In genomic region chr20:47353224-47353696, GRCh38 we compare ENCODE assay signal across 8 cellular contexts. TPM values are rescaled to one million over a fixed set of nuclear protein-coding genes. Genes with fewer than 3 reads are reported as not detected.
A peak's percentile ranks its signal among the peaks of the same experiment; 100 is the strongest.
DNase-seq lines count a peak whose midpoint lies in the region; ATAC-seq and TF ChIP-seq lines count a peak whose summit lies in the region.

No MANE protein-coding gene starts in this region.

- no peak for ATAC-seq in GM18870 (IDR thresholded peaks at IDR 0.05; ENCODE audit: unreplicated experiment)
- no peak for ATAC-seq in GM19397 (IDR thresholded peaks at IDR 0.05; ENCODE audit: unreplicated experiment)

- H3K9ac ChIP-seq in mucosa of stomach (ENCODE audit: low read length) = peak overlapping the region; percentile 77

- CTCF ChIA-PET in A673 (lab: Charles Lee) = no interaction called here

- H3K4me3 ChIP-seq in A673 (ENCODE audit: low read depth, low read length, poor library complexity, severe bottlenecking) (no peak overlapping the region), LNCaP clone FGC (ENCODE audit: low read depth, low read length) (peak overlapping the region; percentile 53), cardiac fibroblast (replicated peaks in 1 of 2; ENCODE audit: low read depth in 2 of 2, low read length in 2 of 2) (peak overlapping the region; percentile 31 to 56), mucosa of stomach (ENCODE audit: low read length) (peak overlapping the region; percentile 3)

- no TSS peak for BruUV-seq in A673 (replicated peaks; lab: Mats Ljungman, UMichigan)

- POLR2A ChIA-PET in A673 (lab: Charles Lee; ENCODE audit: low non-redundant PET) = no interaction called here

- H3K4me1 ChIP-seq in A673 (ENCODE audit: insufficient read depth, low read length, poor library complexity, severe bottlenecking) (peaks cover 76% of the 10 kb centered on the region), mucosa of stomach (ENCODE audit: control insufficient read depth, insufficient read depth, low read length) (peaks cover 94% of the 10 kb centered on the region)

- H3K36me3 ChIP-seq in A673 (ENCODE audit: insufficient read depth, low read length, poor library complexity, severe bottlenecking) = no peaks in the 10 kb centered on the region
- H3K36me3 ChIP-seq in mucosa of stomach (ENCODE audit: control insufficient read depth, insufficient read depth, low read length) = no peaks in the 10 kb centered on the region

- peak overlapping the region; percentile 97 for H3K27ac ChIP-seq in A673 (ENCODE audit: low read depth, low read length, poor library complexity, severe bottlenecking)

- H3K27me3 ChIP-seq in A673 (replicated peaks; ENCODE audit: insufficient read depth, low read depth, low read length, poor library complexity) (no peaks in the 10 kb centered on the region), mucosa of stomach (ENCODE audit: control insufficient read depth, insufficient read depth, low read length) (no peaks in the 10 kb centered on the region)

- TF ChIP-seq CTCF in A673 (conservative IDR thresholded peaks at IDR 0.05; ENCODE audit: low read depth, low read length) (no peak), LNCaP clone FGC (IDR thresholded peaks at IDR 0.05; ENCODE audit: control insufficient read depth, extremely low read depth, insufficient read depth) (no peak), cardiac fibroblast (IDR thresholded peaks at IDR 0.05; ENCODE audit: low read depth, low read length) (no peak)

- intact Hi-C loops in A673 (cut with micrococcal nuclease; ENCODE audit: unreplicated experiment) = no loop called here

- no peak for DNase-seq in A673 (ENCODE audit: low spot score)
- DNase-seq in LNCaP clone FGC (ENCODE audit: low read depth) = no peak
- DNase-seq in cardiac fibroblast (ENCODE audit: low read depth in 2 of 2) = no peak
- DNase-seq in DMS53 (lab: John Stamatoyannopoulos, UW) = no peak
- no peak for DNase-seq in stimulated activated CD4-positive, alpha-beta T cell treated with anti-CD3 and anti-CD28 coated beads, Interleukin-12 subunit alpha, Interleukin-12 subunit beta, amount 100 ng/mL, for 4 hours

- no peaks in the 10 kb centered on the region for H3K9me3 ChIP-seq in A673 (ENCODE audit: low read depth, low read length, poor library complexity, severe bottlenecking)
- no peaks in the 10 kb centered on the region for H3K9me3 ChIP-seq in mucosa of stomach (ENCODE audit: control insufficient read depth, low read length)

RNA-seq across cellular contexts. Expression of gene ZMYND8, which starts 3.2 kb away (rescaled TPM):
- 31.3 and 35.2 TPM in 2 replicates for total RNA-seq in A673 (2021)
